ENCODE assay signal across 1 cellular context in the genomic region with DNA sequence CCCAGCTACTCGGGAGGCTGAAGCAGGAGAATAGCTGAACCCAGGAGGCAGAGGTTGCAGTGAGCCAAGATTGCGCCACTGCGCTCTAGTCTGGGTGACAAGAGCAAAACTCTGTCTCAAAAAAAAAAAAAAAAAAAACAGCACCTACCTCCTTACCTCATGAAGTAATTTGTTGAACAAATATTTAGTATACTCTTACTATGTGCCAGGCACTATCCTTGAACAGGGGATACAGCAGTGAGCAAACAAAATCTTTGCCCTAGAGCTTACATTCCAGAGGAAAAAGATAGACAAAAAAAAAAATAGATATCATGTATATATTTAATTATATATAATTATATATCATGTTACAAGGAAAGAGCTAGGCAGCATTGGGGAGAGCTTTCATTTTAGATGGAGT.
TF ChIP-seq lines count a peak whose summit lies in the region.

No MANE protein-coding gene starts in this region.

TF ChIP-seq in GM12878, 131 proteins besides CTCF, POLR2A, EP300 and RAD21 (continued from another document):
- TF ChIP-seq, protein P1, sequence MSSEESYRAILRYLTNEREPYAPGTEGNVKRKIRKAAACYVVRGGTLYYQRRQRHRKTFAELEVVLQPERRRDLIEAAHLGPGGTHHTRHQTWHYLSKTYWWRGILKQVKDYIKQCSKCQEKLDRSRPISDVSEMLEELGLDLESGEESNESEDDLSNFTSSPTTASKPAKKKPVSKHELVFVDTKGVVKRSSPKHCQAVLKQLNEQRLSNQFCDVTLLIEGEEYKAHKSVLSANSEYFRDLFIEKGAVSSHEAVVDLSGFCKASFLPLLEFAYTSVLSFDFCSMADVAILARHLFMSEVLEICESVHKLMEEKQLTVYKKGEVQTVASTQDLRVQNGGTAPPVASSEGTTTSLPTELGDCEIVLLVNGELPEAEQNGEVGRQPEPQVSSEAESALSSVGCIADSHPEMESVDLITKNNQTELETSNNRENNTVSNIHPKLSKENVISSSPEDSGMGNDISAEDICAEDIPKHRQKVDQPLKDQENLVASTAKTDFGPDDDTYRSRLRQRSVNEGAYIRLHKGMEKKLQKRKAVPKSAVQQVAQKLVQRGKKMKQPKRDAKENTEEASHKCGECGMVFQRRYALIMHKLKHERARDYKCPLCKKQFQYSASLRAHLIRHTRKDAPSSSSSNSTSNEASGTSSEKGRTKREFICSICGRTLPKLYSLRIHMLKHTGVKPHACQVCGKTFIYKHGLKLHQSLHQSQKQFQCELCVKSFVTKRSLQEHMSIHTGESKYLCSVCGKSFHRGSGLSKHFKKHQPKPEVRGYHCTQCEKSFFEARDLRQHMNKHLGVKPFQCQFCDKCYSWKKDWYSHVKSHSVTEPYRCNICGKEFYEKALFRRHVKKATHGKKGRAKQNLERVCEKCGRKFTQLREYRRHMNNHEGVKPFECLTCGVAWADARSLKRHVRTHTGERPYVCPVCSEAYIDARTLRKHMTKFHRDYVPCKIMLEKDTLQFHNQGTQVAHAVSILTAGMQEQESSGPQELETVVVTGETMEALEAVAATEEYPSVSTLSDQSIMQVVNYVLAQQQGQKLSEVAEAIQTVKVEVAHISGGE (CRISPR knock-in tag; IDR thresholded peaks at IDR 0.05): no peak
- TF ChIP-seq GATAD2B (conservative IDR thresholded peaks at IDR 0.05; ENCODE audit: low read depth) (no peak), HCFC1 (IDR thresholded peaks at IDR 0.05; ENCODE audit: low read length) (no peak), CBFB (IDR thresholded peaks at IDR 0.05; ENCODE audit: low read depth) (no peak)
- TF ChIP-seq, protein P2, sequence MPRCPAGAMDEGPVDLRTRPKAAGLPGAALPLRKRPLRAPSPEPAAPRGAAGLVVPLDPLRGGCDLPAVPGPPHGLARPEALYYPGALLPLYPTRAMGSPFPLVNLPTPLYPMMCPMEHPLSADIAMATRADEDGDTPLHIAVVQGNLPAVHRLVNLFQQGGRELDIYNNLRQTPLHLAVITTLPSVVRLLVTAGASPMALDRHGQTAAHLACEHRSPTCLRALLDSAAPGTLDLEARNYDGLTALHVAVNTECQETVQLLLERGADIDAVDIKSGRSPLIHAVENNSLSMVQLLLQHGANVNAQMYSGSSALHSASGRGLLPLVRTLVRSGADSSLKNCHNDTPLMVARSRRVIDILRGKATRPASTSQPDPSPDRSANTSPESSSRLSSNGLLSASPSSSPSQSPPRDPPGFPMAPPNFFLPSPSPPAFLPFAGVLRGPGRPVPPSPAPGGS (IDR thresholded peaks at IDR 0.05; ENCODE audit: borderline replicate concordance, insufficient read depth, low read depth, low read length, poor library complexity, severe bottlenecking): no peak
- TF ChIP-seq, protein P3, sequence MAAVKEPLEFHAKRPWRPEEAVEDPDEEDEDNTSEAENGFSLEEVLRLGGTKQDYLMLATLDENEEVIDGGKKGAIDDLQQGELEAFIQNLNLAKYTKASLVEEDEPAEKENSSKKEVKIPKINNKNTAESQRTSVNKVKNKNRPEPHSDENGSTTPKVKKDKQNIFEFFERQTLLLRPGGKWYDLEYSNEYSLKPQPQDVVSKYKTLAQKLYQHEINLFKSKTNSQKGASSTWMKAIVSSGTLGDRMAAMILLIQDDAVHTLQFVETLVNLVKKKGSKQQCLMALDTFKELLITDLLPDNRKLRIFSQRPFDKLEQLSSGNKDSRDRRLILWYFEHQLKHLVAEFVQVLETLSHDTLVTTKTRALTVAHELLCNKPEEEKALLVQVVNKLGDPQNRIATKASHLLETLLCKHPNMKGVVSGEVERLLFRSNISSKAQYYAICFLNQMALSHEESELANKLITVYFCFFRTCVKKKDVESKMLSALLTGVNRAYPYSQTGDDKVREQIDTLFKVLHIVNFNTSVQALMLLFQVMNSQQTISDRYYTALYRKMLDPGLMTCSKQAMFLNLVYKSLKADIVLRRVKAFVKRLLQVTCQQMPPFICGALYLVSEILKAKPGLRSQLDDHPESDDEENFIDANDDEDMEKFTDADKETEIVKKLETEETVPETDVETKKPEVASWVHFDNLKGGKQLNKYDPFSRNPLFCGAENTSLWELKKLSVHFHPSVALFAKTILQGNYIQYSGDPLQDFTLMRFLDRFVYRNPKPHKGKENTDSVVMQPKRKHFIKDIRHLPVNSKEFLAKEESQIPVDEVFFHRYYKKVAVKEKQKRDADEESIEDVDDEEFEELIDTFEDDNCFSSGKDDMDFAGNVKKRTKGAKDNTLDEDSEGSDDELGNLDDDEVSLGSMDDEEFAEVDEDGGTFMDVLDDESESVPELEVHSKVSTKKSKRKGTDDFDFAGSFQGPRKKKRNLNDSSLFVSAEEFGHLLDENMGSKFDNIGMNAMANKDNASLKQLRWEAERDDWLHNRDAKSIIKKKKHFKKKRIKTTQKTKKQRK (IDR thresholded peaks at IDR 0.05; ENCODE audit: low read depth, low read length): no peak
- TF ChIP-seq, protein P4, sequence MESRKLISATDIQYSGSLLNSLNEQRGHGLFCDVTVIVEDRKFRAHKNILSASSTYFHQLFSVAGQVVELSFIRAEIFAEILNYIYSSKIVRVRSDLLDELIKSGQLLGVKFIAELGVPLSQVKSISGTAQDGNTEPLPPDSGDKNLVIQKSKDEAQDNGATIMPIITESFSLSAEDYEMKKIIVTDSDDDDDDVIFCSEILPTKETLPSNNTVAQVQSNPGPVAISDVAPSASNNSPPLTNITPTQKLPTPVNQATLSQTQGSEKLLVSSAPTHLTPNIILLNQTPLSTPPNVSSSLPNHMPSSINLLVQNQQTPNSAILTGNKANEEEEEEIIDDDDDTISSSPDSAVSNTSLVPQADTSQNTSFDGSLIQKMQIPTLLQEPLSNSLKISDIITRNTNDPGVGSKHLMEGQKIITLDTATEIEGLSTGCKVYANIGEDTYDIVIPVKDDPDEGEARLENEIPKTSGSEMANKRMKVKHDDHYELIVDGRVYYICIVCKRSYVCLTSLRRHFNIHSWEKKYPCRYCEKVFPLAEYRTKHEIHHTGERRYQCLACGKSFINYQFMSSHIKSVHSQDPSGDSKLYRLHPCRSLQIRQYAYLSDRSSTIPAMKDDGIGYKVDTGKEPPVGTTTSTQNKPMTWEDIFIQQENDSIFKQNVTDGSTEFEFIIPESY (IDR thresholded peaks at IDR 0.05): no peak
